In the genomic region with DNA sequence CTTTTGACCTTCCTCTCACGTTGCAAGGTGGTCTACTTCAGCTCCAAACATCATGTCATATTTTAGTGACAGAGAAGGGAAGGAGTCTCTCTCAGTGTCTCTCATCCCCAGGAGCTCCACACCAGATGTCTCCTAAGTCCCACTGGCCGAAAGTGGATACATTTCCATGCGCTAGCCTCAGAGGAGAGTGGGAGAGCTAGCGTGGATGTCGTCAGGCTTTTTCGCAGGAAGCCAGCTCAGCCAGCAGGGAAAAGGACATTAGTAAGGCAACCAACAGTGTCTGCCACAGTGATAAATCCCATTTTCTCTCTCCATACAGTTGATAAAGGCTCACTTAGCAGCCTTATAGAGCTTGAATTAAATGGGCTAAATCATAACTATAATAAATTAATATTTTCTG, we compare ENCODE assay signal across 11 cellular contexts.
"Had no signal": no experiment of that assay in that cellular context is flagged by ENCODE, and none has a peak within 500 bp of the region (broad histone marks: within the 10 kb centered on the region; RNA-seq: fewer than 3 reads in every experiment).

No MANE protein-coding gene starts in this region.

- H3K27me3 ChIP-seq: right lobe of liver had no signal

- ATAC-seq: naive thymus-derived CD4-positive, alpha-beta T cell; right lobe of liver; stimulated activated effector memory CD8-positive, alpha-beta T cell treated with anti-CD3 and anti-CD28 coated beads, Interleukin-12 subunit alpha, Interleukin-12 subunit beta, amount 100 ng/mL, for 72 hours had no signal

- H3K4me3 ChIP-seq: right lobe of liver had no signal

- H3K36me3 ChIP-seq: right lobe of liver had no signal

- DNase-seq: activated CD4-positive, alpha-beta memory T cell treated with anti-CD3 and anti-CD28 coated beads, Interleukin-2, amount 10 ng/mL, durations not matched to agents 7 days and 5 days; activated CD4-positive, alpha-beta T cell treated with anti-CD3 and anti-CD28 coated beads for 1 hour; activated gamma-delta T cell; activated naive CD8-positive, alpha-beta T cell treated with anti-CD3 and anti-CD28 coated beads for 36 hours; activated T-cell treated with anti-CD3 and anti-CD28 coated beads, Interleukin-2, amount 50 U/mL, for 48 hours; endodermal cell; naive thymus-derived CD4-positive, alpha-beta T cell; nucleus accumbens; right lobe of liver; T-helper 9 cell had no signal

- H3K9me3 ChIP-seq: right lobe of liver had no signal

- H3K4me1 ChIP-seq: right lobe of liver had no signal

- H3K27ac ChIP-seq: right lobe of liver had no signal
